In genomic region chr11:34192481-34193401, GRCh38 we compare ENCODE assay signal across 8 cellular contexts.
A peak's percentile ranks its signal among the peaks of the same experiment; 100 is the strongest.
DNase-seq lines count a peak whose midpoint lies in the region; ATAC-seq and TF ChIP-seq lines count a peak whose summit lies in the region.

No MANE protein-coding gene starts in this region.

- peak overlapping the region; percentile 57 for H3K4me2 ChIP-seq in SK-N-SH

- TF ChIP-seq CTCF in SK-N-SH (IDR thresholded peaks at IDR 0.05) = no peak
- no peak for TF ChIP-seq CTCF in fibroblast of the aortic adventitia (IDR thresholded peaks at IDR 0.05; ENCODE audit: insufficient read depth, low read length)

- H3K36me3 Mint-ChIP-seq in CD8-positive, alpha-beta memory T cell = no peaks in the 10 kb centered on the region

- peak; percentile 7; the same call in 1 of the 2 replicates for TF ChIP-seq RAD21 in SK-N-SH (IDR thresholded peaks at IDR 0.05; ENCODE audit: low read length)

- intact Hi-C loops in Right ventricle myocardium inferior (cut with DNase I) = no loop called here
- intact Hi-C loops in cardiac septum (cut with DNase I) = no loop called here

- peak overlapping the region; percentile 66 to 87 for H3K27ac ChIP-seq in SK-N-SH (ENCODE audit: low read depth in 2 of 2, low read length in 1 of 2)
- H3K27ac ChIP-seq in CD8-positive, alpha-beta memory T cell (ENCODE audit: low read depth, low read length) = no peak overlapping the region

- H2AFZ ChIP-seq in SK-N-SH (ENCODE audit: low read depth) = peak overlapping the region; percentile 47; the same call in 1 of the 2 replicates

- peak overlapping the region in 1 of 8 donors; percentile 57 for H3K27ac Mint-ChIP-seq in CD8-positive, alpha-beta memory T cell

- H3F3A ChIP-seq in SK-N-SH (replicated peaks; ENCODE audit: insufficient read depth) = peaks cover 17% of the 10 kb centered on the region

- POLR2A ChIA-PET in SK-N-SH (lab: Yijun Ruan, JAX) = interaction anchor here (0.5 to 0.6 kb wide), 2 partner anchors 55 to 173 kb away, joined by 3 read pairs; no protein-coding TSS in a partner anchor
- POLR2A ChIA-PET in CD8-positive, alpha-beta memory T cell (lab: Charles Lee) = no interaction called here

- H3K27me3 Mint-ChIP-seq in CD8-positive, alpha-beta memory T cell = no peaks in the 10 kb centered on the region

- H3K27me3 ChIP-seq in SK-N-SH (ENCODE audit: insufficient read depth) = no peaks in the 10 kb centered on the region
- H3K27me3 ChIP-seq in CD8-positive, alpha-beta memory T cell (ENCODE audit: insufficient read depth, low read length, poor library complexity, severe bottlenecking) = no peaks in the 10 kb centered on the region

- peak in 1 of 2 experiments; percentile 49; a peak in 1 of 4 replicates for TF ChIP-seq EP300 in SK-N-SH (IDR thresholded peaks at IDR 0.05; ENCODE audit: borderline replicate concordance in 1 of 2, low read depth in 1 of 2, low read length in 1 of 2)

- H3K4me1 Mint-ChIP-seq in CD8-positive, alpha-beta memory T cell = peaks cover 1 to 3% (median 3%) of the 10 kb centered on the region in 3 donors

- H3K4me3 Mint-ChIP-seq in CD8-positive, alpha-beta memory T cell = no peak overlapping the region

- no peaks in the 10 kb centered on the region for H3K79me2 ChIP-seq in SK-N-SH (ENCODE audit: insufficient read depth)

- no peaks in the 10 kb centered on the region for H3K9me3 ChIP-seq in SK-N-SH
- H3K9me3 ChIP-seq in CD8-positive, alpha-beta memory T cell (ENCODE audit: low read length) = no peaks in the 10 kb centered on the region

- no peaks in the 10 kb centered on the region for H3K9me2 ChIP-seq in SK-N-SH

- no peaks in the 10 kb centered on the region for H4K20me1 ChIP-seq in SK-N-SH (ENCODE audit: insufficient read depth)

- H3K4me3 ChIP-seq in SK-N-SH (ENCODE audit: low read depth in 2 of 2, low read length in 1 of 2) (peak overlapping the region; percentile 17 to 32; a peak in 2 of 4 replicates), fibroblast of the aortic adventitia (ENCODE audit: low read depth, low read length) (peak overlapping the region; percentile 53), skeletal muscle cell (ENCODE audit: low read depth, low read length) (no peak overlapping the region)
- no peak overlapping the region for H3K4me3 ChIP-seq in CD8-positive, alpha-beta memory T cell (ENCODE audit: low read length)

- 62% methylated on average over 9 of the region's 14 CpGs for WGBS in SK-N-SH (ENCODE audit: low lambda C conversion rate)

- H3K9me3 Mint-ChIP-seq in CD8-positive, alpha-beta memory T cell = no peaks in the 10 kb centered on the region

- ATAC-seq in Right ventricle myocardium inferior = peak; percentile 88

- peaks cover 21 to 30% of the 10 kb centered on the region in 2 experiments; a peak in 3 of 4 replicates for H3K4me1 ChIP-seq in SK-N-SH (ENCODE audit: control insufficient read depth in 1 of 2, insufficient read depth in 2 of 2, low read depth in 1 of 2, low read length in 1 of 2)
- H3K4me1 ChIP-seq in CD8-positive, alpha-beta memory T cell (ENCODE audit: insufficient read depth, low read length) = no peaks in the 10 kb centered on the region

- CTCF ChIA-PET in SK-N-SH (lab: Yijun Ruan, JAX) = interaction anchor here (0.9 to 3.9 kb wide), 4 partner anchors 10 to 68 kb away, joined by 3 to 15 read pairs (median 4); no protein-coding TSS in a partner anchor
- CTCF ChIA-PET in CD8-positive, alpha-beta memory T cell (lab: Charles Lee) = no interaction called here

- DNase-seq in Right ventricle myocardium inferior (ENCODE audit: missing footprints) (peak; percentile 79), cardiac septum (ENCODE audit: low spot score) (no peak), SK-N-SH (peak; percentile 69), fibroblast of the aortic adventitia (ENCODE audit: low read depth) (peak; percentile 97), skeletal muscle cell (ENCODE audit: low read depth) (peak; percentile 60), globus pallidus (ENCODE audit: low spot score) (no peak)
- DNase-seq in stimulated activated naive CD4-positive, alpha-beta T cell treated with Interleukin-2 at 50 U/mL for 16 hours (lab: John Stamatoyannopoulos, UW) = no peak
- DNase-seq in CD8-positive, alpha-beta memory T cell = no peak

- no peaks in the 10 kb centered on the region for H3K36me3 ChIP-seq in SK-N-SH (replicated peaks in 1 of 2; ENCODE audit: control insufficient read depth in 1 of 2, insufficient read depth in 2 of 2, low read length in 1 of 2)
- no peaks in the 10 kb centered on the region for H3K36me3 ChIP-seq in CD8-positive, alpha-beta memory T cell (ENCODE audit: insufficient read depth, low read length)

- peak overlapping the region; percentile 58 for H3K9ac ChIP-seq in SK-N-SH

TF ChIP-seq in SK-N-SH, 30 proteins besides CTCF, POLR2A, EP300 and RAD21 (continues in another document):
- TF ChIP-seq TCF12 (IDR thresholded peaks at IDR 0.05) (peak; percentile 92), YY1 (IDR thresholded peaks at IDR 0.05; ENCODE audit: low read depth) (no peak), RCOR1 (IDR thresholded peaks at IDR 0.05; ENCODE audit: low read length) (no peak), MXI1 (IDR thresholded peaks at IDR 0.05; ENCODE audit: low read depth, low read length) (0 out of 2 replicates have a peak, but pooled peaks have one; percentile 25), RFX5 (IDR thresholded peaks at IDR 0.05; ENCODE audit: low read length) (no peak), FOSL2 (IDR thresholded peaks at IDR 0.05; ENCODE audit: borderline replicate concordance, low read depth) (peak; percentile 87), CHD2 (IDR thresholded peaks at IDR 0.05; ENCODE audit: low read length, partially characterized antibody) (peak; percentile 36), NFIC (IDR thresholded peaks at IDR 0.05; ENCODE audit: borderline replicate concordance) (peak; percentile 87), REST (IDR thresholded peaks at IDR 0.05; ENCODE audit: low read depth, low read length) (0 out of 2 replicates have a peak, but pooled peaks have one; percentile 34), FOXJ3 (CRISPR knock-in tag; IDR thresholded peaks at IDR 0.05) (no peak), MEF2A (IDR thresholded peaks at IDR 0.05; ENCODE audit: borderline replicate concordance, low read depth) (no peak), GABPA (IDR thresholded peaks at IDR 0.05; ENCODE audit: low read depth) (no peak), PBX3 (IDR thresholded peaks at IDR 0.05) (peak; percentile 75), TEAD4 (IDR thresholded peaks at IDR 0.05; ENCODE audit: borderline replicate concordance, insufficient read depth) (peak; percentile 75), FOXM1 (IDR thresholded peaks at IDR 0.05; ENCODE audit: low read depth) (no peak), ZBTB33 (IDR thresholded peaks at IDR 0.05; ENCODE audit: borderline replicate concordance, low read depth) (no peak), NRF1 (IDR thresholded peaks at IDR 0.05; ENCODE audit: low read depth, low read length) (no peak), SIN3A (IDR thresholded peaks at IDR 0.05; ENCODE audit: borderline replicate concordance, low read depth, low read length) (0 out of 2 replicates have a peak, but pooled peaks have one; percentile 47)

Comparison
In these comparisons a context has a peak if more than half of its experiments do, and no peak if none do; other contexts are left out.
1. DNase-seq: peak in Right ventricle myocardium inferior (single experiment), SK-N-SH (single experiment), fibroblast of the aortic adventitia (single experiment) and skeletal muscle cell (single experiment); none in cardiac septum (single experiment), globus pallidus (single experiment), stimulated activated naive CD4-positive, alpha-beta T cell treated with Interleukin-2 at 50 U/mL for 16 hours (single experiment) and CD8-positive, alpha-beta memory T cell (0 of 5).
2. H3K4me3 ChIP-seq: peak in SK-N-SH (2 of 2) and fibroblast of the aortic adventitia (single experiment); none in skeletal muscle cell (single experiment) and CD8-positive, alpha-beta memory T cell (single experiment).